In the genomic region with DNA sequence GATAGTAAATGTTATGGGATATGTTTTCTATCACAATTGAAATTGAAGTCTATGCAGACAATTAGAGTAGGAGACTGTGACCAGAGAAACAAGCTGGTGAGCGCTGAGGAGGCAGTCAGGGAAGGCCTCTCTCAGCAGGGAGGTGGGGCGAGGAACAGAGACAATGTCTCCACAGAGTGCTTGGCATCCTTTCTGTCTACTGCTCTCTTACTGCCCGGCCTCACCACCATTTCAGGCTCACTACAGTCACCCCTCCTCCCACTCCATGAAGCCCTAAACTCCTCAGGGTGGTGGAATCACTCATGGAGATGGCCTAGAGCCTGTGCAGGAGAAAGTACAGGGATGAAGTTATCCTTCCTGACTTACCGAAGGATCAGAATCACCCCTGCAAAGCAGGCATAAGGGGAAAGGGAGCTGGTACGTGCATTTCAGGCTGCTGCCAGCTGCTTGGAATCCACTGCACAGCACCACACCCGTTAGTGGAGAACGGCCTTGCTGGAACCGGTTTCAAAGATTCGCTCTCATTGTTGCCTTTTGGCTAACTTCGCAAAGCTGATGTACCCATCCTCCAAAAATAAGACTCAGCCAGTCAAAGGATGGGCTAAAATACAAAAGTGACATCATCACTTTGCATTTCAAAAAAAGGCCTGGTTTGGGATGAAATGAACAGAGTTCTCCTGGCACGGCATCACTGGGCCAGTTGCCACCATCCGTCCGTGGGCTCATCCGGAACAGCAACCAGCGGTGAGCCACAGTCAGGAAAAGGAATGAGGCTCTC, we compare ENCODE assay signal across 12 cellular contexts.
DNase-seq lines count a peak whose midpoint lies in the region; ATAC-seq and TF ChIP-seq lines count a peak whose summit lies in the region.
"Had no signal": no experiment of that assay in that cellular context is flagged by ENCODE, and none has a peak within 500 bp of the region (broad histone marks: within the 10 kb centered on the region; RNA-seq: fewer than 3 reads in every experiment).

No MANE protein-coding gene starts in this region.

- TF ChIP-seq RAD21 in SK-N-SH (IDR thresholded peaks at IDR 0.05; ENCODE audit: low read length): no peak

- no peaks in the 10 kb centered on the region for H3K9me2 ChIP-seq in SK-N-SH

- no peaks in the 10 kb centered on the region for H3F3A ChIP-seq in SK-N-SH (replicated peaks; ENCODE audit: insufficient read depth)

- H3K9me3 Mint-ChIP-seq in HFFc6: no peaks in the 10 kb centered on the region

- DNase-seq in HFFc6: no peak
- DNase-seq in stromal cell of bone marrow (ENCODE audit: low read depth): peak; percentile 94
- no peak for DNase-seq in SK-N-SH
- DNase-seq in activated naive CD4-positive, alpha-beta T cell (lab: John Stamatoyannopoulos, UW): no peak
- DNase-seq in retina: no peak
- DNase-seq: activated naive CD4-positive, alpha-beta T cell treated with Interleukin-2 at 50 U/mL for 16 hours; Caco-2; stimulated activated CD4-positive, alpha-beta T cell treated with anti-CD3 and anti-CD28 coated beads, Interleukin-4, amount 100 ng/mL, for 24 hours had no signal

- no peaks in the 10 kb centered on the region; a peak in 1 of 4 replicates for H3K4me1 ChIP-seq in SK-N-SH (ENCODE audit: control insufficient read depth in 1 of 2, insufficient read depth in 2 of 2, low read depth in 1 of 2, low read length in 1 of 2)

- no peak overlapping the region for H2AFZ ChIP-seq in SK-N-SH (ENCODE audit: low read depth)

- no peak for TF ChIP-seq EP300 in SK-N-SH (IDR thresholded peaks at IDR 0.05; ENCODE audit: borderline replicate concordance in 1 of 2, low read depth in 1 of 2, low read length in 1 of 2)

- H3K4me3 Mint-ChIP-seq in HFFc6: no peak overlapping the region; the same call in 1 of the 2 replicates

- no peaks in the 10 kb centered on the region for H3K79me2 ChIP-seq in SK-N-SH (ENCODE audit: insufficient read depth)

- CTCF ChIA-PET in SK-N-SH (lab: Yijun Ruan, JAX): interaction anchor here (1.3 kb wide), 1 partner anchor 343 kb away, joined by 3 read pairs; no protein-coding TSS in a partner anchor

- peaks cover 40% of the 10 kb centered on the region for H3K27me3 Mint-ChIP-seq in HFFc6 (ENCODE audit: insufficient read depth)

- H3K4me1 Mint-ChIP-seq in HFFc6 (ENCODE audit: low read depth): no peaks in the 10 kb centered on the region

- POLR2A ChIA-PET in SK-N-SH (lab: Yijun Ruan, JAX): no interaction called here

- no peaks in the 10 kb centered on the region for H3K36me3 ChIP-seq in SK-N-SH (replicated peaks in 1 of 2; ENCODE audit: control insufficient read depth in 1 of 2, insufficient read depth in 2 of 2, low read length in 1 of 2)

- no peaks in the 10 kb centered on the region for H3K27me3 ChIP-seq in layer of hippocampus (ENCODE audit: control insufficient read depth, insufficient read depth, low read length)
- H3K27me3 ChIP-seq in SK-N-SH (ENCODE audit: insufficient read depth): peaks cover 32% of the 10 kb centered on the region

- peak overlapping the region; percentile 82 for H3K27ac ChIP-seq in cingulate gyrus (ENCODE audit: low read depth, low read length)
- peak overlapping the region; percentile 73 for H3K27ac ChIP-seq in layer of hippocampus (ENCODE audit: low read depth, low read length)
- H3K27ac ChIP-seq in SK-N-SH (ENCODE audit: low read depth in 2 of 2, low read length in 1 of 2): no peak overlapping the region

- no peak for ATAC-seq in HG03280 (IDR thresholded peaks at IDR 0.05; ENCODE audit: unreplicated experiment)
- ATAC-seq: mucosa of descending colon had no signal

- no peak overlapping the region for H3K9ac ChIP-seq in SK-N-SH

- no peak overlapping the region for H3K4me3 ChIP-seq in SK-N-SH (ENCODE audit: low read depth in 2 of 2, low read length in 1 of 2)
- H3K4me3 ChIP-seq: mucosa of descending colon had no signal

- no peak overlapping the region for H3K4me2 ChIP-seq in SK-N-SH

- H4K20me1 ChIP-seq in SK-N-SH (ENCODE audit: insufficient read depth): no peaks in the 10 kb centered on the region

- H3K27ac Mint-ChIP-seq in HFFc6: peak overlapping the region; percentile 46; the same call in 1 of the 2 replicates

- WGBS in SK-N-SH (ENCODE audit: low lambda C conversion rate): 67% methylated on average over 15 of the region's 15 CpGs

- H3K9me3 ChIP-seq in SK-N-SH: no peaks in the 10 kb centered on the region
- H3K9me3 ChIP-seq: Caco-2, mucosa of descending colon had no signal

- no peaks in the 10 kb centered on the region for H3K36me3 Mint-ChIP-seq in HFFc6 (ENCODE audit: low read depth)

- TF ChIP-seq CTCF in HFFc6 (IDR thresholded peaks at IDR 0.05) (no peak), SK-N-SH (IDR thresholded peaks at IDR 0.05) (no peak)

TF ChIP-seq in SK-N-SH, 30 proteins besides CTCF, POLR2A, EP300 and RAD21:
- TF ChIP-seq, protein P1, sequence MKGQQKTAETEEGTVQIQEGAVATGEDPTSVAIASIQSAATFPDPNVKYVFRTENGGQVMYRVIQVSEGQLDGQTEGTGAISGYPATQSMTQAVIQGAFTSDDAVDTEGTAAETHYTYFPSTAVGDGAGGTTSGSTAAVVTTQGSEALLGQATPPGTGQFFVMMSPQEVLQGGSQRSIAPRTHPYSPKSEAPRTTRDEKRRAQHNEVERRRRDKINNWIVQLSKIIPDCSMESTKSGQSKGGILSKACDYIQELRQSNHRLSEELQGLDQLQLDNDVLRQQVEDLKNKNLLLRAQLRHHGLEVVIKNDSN (IDR thresholded peaks at IDR 0.05; ENCODE audit: borderline replicate concordance, low read depth): no peak
- TF ChIP-seq TCF12 (IDR thresholded peaks at IDR 0.05) (no peak), CHD2 (IDR thresholded peaks at IDR 0.05; ENCODE audit: low read length, partially characterized antibody) (no peak), MEF2A (IDR thresholded peaks at IDR 0.05; ENCODE audit: borderline replicate concordance, low read depth) (no peak), GATA2 (CRISPR knock-in tag; IDR thresholded peaks at IDR 0.05) (no peak), RXRA (IDR thresholded peaks at IDR 0.05; ENCODE audit: borderline replicate concordance, low read depth) (no peak), ELF1 (IDR thresholded peaks at IDR 0.05) (no peak), GABPA (IDR thresholded peaks at IDR 0.05; ENCODE audit: low read depth) (no peak), RFX5 (IDR thresholded peaks at IDR 0.05; ENCODE audit: low read length) (no peak), NFIC (IDR thresholded peaks at IDR 0.05; ENCODE audit: borderline replicate concordance) (no peak), MXI1 (IDR thresholded peaks at IDR 0.05; ENCODE audit: low read depth, low read length) (no peak), FOXM1 (IDR thresholded peaks at IDR 0.05; ENCODE audit: low read depth) (no peak), FOXJ3 (CRISPR knock-in tag; IDR thresholded peaks at IDR 0.05) (no peak), JUND (IDR thresholded peaks at IDR 0.05) (no peak), TAF1 (IDR thresholded peaks at IDR 0.05; ENCODE audit: borderline replicate concordance, low read depth, low read length) (no peak)
- TF ChIP-seq, protein P2, sequence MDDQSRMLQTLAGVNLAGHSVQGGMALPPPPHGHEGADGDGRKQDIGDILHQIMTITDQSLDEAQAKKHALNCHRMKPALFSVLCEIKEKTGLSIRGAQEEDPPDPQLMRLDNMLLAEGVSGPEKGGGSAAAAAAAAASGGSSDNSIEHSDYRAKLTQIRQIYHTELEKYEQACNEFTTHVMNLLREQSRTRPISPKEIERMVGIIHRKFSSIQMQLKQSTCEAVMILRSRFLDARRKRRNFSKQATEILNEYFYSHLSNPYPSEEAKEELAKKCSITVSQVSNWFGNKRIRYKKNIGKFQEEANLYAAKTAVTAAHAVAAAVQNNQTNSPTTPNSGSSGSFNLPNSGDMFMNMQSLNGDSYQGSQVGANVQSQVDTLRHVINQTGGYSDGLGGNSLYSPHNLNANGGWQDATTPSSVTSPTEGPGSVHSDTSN (IDR thresholded peaks at IDR 0.05): no peak
- TF ChIP-seq, protein P3, sequence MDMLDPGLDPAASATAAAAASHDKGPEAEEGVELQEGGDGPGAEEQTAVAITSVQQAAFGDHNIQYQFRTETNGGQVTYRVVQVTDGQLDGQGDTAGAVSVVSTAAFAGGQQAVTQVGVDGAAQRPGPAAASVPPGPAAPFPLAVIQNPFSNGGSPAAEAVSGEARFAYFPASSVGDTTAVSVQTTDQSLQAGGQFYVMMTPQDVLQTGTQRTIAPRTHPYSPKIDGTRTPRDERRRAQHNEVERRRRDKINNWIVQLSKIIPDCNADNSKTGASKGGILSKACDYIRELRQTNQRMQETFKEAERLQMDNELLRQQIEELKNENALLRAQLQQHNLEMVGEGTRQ (IDR thresholded peaks at IDR 0.05; ENCODE audit: borderline replicate concordance, low read depth, low read length): no peak
- TF ChIP-seq, protein P4, sequence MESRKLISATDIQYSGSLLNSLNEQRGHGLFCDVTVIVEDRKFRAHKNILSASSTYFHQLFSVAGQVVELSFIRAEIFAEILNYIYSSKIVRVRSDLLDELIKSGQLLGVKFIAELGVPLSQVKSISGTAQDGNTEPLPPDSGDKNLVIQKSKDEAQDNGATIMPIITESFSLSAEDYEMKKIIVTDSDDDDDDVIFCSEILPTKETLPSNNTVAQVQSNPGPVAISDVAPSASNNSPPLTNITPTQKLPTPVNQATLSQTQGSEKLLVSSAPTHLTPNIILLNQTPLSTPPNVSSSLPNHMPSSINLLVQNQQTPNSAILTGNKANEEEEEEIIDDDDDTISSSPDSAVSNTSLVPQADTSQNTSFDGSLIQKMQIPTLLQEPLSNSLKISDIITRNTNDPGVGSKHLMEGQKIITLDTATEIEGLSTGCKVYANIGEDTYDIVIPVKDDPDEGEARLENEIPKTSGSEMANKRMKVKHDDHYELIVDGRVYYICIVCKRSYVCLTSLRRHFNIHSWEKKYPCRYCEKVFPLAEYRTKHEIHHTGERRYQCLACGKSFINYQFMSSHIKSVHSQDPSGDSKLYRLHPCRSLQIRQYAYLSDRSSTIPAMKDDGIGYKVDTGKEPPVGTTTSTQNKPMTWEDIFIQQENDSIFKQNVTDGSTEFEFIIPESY (IDR thresholded peaks at IDR 0.05; ENCODE audit: borderline replicate concordance, low read depth): no peak

Comparison
In these comparisons a context has a peak if more than half of its experiments do, and no peak if none do; other contexts are left out.
1. H3K27ac ChIP-seq: peak in cingulate gyrus (single experiment) and layer of hippocampus (single experiment); none in SK-N-SH (0 of 2).